Comparison of ENCODE assay signal across 24 cellular contexts in the genomic region with DNA sequence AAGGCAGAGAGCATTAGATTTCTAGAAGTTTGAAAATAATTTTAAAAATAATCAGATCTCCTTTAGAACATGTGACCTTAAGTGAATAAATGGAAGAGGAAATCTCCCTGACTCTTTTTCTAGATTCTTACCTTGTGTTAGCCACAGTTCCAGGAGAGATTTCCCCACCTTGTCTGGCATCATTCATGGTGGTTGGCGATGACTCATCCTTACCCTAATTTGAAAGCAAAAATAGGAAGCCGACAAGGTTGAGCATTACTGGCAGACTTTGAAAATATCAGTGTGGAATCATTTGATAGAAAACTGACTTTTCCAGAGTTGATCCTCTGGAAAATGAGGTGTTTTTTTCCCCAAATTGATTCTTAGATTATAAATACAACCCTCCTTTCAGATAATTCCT. TPM values are rescaled to one million over a fixed set of nuclear protein-coding genes. Genes with fewer than 3 reads are reported as not detected.
A peak's percentile ranks its signal among the peaks of the same experiment; 100 is the strongest.
DNase-seq lines count a peak whose midpoint lies in the region; ATAC-seq, FAIRE-seq and TF ChIP-seq lines count a peak whose summit lies in the region.
"Had no signal": no experiment of that assay in that cellular context is flagged by ENCODE, and none has a peak within 500 bp of the region (broad histone marks: within the 10 kb centered on the region; RNA-seq: fewer than 3 reads in every experiment).

No MANE protein-coding gene starts in this region.

- 70% methylated on average over 2 of the region's 2 CpGs for WGBS in hepatocyte (ENCODE audit: low lambda C conversion rate, missing lambda C conversion rate)

- no peak for FAIRE-seq in bronchial epithelial cell (lab: Jason Lieb, UNC)
- FAIRE-seq: D721Med had no signal

- H3K4me3 ChIP-seq in GM23338 (no peak overlapping the region), bronchial epithelial cell (ENCODE audit: low read depth, low read length) (no peak overlapping the region), hepatocyte (no peak overlapping the region), HAP-1 (no peak overlapping the region)
- H3K4me3 ChIP-seq: left ventricle myocardium inferior, ovary, PC-9 had no signal

- H3K27me3 ChIP-seq in GM23338 (ENCODE audit: insufficient read depth) (no peaks in the 10 kb centered on the region), bronchial epithelial cell (ENCODE audit: control insufficient read depth, insufficient read depth, low read length) (no peaks in the 10 kb centered on the region), hepatocyte (no peaks in the 10 kb centered on the region), HAP-1 (ENCODE audit: low read depth) (no peaks in the 10 kb centered on the region)
- H3K27me3 ChIP-seq: brain microvascular endothelial cell, ovary, spleen, upper lobe of right lung had no signal

- no peak overlapping the region for H3K4me3 Mint-ChIP-seq in GM23338
- H3K4me3 Mint-ChIP-seq: activated naive CD4-positive, alpha-beta T cell treated with anti-CD3 and anti-CD28 coated beads, Interleukin-2, amount 10 ng/mL, durations not matched to agents 7 days and 5 days; IgD-negative memory B cell; stimulated activated naive CD8-positive, alpha-beta T cell treated with anti-CD3 and anti-CD28 coated beads, Interleukin-15, Interleukin-2, amounts not matched to agents 100 ng/mL and 50 ng/mL, for 24 hours; WTC11 had no signal

- H3K27me3 Mint-ChIP-seq in GM23338 (ENCODE audit: insufficient read depth, low read depth, poor library complexity) = no peaks in the 10 kb centered on the region
- H3K27me3 Mint-ChIP-seq: activated naive CD4-positive, alpha-beta T cell treated with anti-CD3 and anti-CD28 coated beads, Interleukin-2, amount 10 ng/mL, durations not matched to agents 7 days and 5 days; IgD-negative memory B cell; stimulated activated naive CD8-positive, alpha-beta T cell treated with anti-CD3 and anti-CD28 coated beads, Interleukin-15, Interleukin-2, amounts not matched to agents 100 ng/mL and 50 ng/mL, for 24 hours had no signal

- H3K4me1 Mint-ChIP-seq in GM23338 = peaks cover 18% of the 10 kb centered on the region

- TF ChIP-seq CTCF in GM23338 (conservative IDR thresholded peaks at IDR 0.05; ENCODE audit: low read depth in 2 of 2) = no peak
- no peak for TF ChIP-seq CTCF in bronchial epithelial cell (IDR thresholded peaks at IDR 0.05; ENCODE audit: insufficient read depth, low read length, severe bottlenecking)
- no peak for TF ChIP-seq CTCF in hepatocyte (IDR thresholded peaks at IDR 0.05; ENCODE audit: poor library complexity)

- no peaks in the 10 kb centered on the region for H3K9me3 ChIP-seq in hepatocyte (ENCODE audit: low read depth)
- H3K9me3 ChIP-seq in HAP-1 = no peaks in the 10 kb centered on the region
- H3K9me3 ChIP-seq: ovary, spleen, upper lobe of right lung had no signal

- no peaks in the 10 kb centered on the region for H3K9me3 Mint-ChIP-seq in GM23338
- H3K9me3 Mint-ChIP-seq: activated naive CD4-positive, alpha-beta T cell treated with anti-CD3 and anti-CD28 coated beads, Interleukin-2, amount 10 ng/mL, durations not matched to agents 7 days and 5 days; stimulated activated naive CD8-positive, alpha-beta T cell treated with anti-CD3 and anti-CD28 coated beads, Interleukin-15, Interleukin-2, amounts not matched to agents 100 ng/mL and 50 ng/mL, for 24 hours had no signal

- DNase-seq in ELR (ENCODE audit: low read depth) = peak; percentile 40
- DNase-seq in GM23338 (ENCODE audit: low spot score) = no peak
- DNase-seq in NCI-H146 (lab: John Stamatoyannopoulos, UW) = peak; percentile 15
- peak; percentile 13 for DNase-seq in bronchial epithelial cell (ENCODE audit: low read depth)
- no peak for DNase-seq in NCI-H1417 (lab: John Stamatoyannopoulos, UW)
- DNase-seq in hepatocyte (ENCODE audit: low spot score) = no peak
- DNase-seq in activated CD4-positive, CD25-positive, alpha-beta regulatory T cell treated with anti-CD3 and anti-CD28 coated beads, Interleukin-2, amount 50 U/mL, for 72 hours = no peak
- DNase-seq in HAP-1 (ENCODE audit: low spot score in 2 of 2) = no peak
- DNase-seq: activated naive CD4-positive, alpha-beta T cell treated with anti-CD3 and anti-CD28 coated beads, Interleukin-2, amount 10 ng/mL, durations not matched to agents 7 days and 5 days; brain microvascular endothelial cell; left ventricle myocardium inferior; NCI-H1417 treated with DMSO at 0.1 percent for 48 hours; NCI-H446; ovary; PC-9; spleen; T-helper 1 cell; upper lobe of right lung had no signal

- 0 out of 2 replicates have a peak overlapping the region, but pooled peaks have one; percentile 8 for H2AFZ ChIP-seq in GM23338
- H2AFZ ChIP-seq in hepatocyte = no peak overlapping the region
- H2AFZ ChIP-seq: PC-9 had no signal

- no peaks in the 10 kb centered on the region for H3K36me3 Mint-ChIP-seq in GM23338 (ENCODE audit: low read depth)
- H3K36me3 Mint-ChIP-seq: activated naive CD4-positive, alpha-beta T cell treated with anti-CD3 and anti-CD28 coated beads, Interleukin-2, amount 10 ng/mL, durations not matched to agents 7 days and 5 days; IgD-negative memory B cell; WTC11 had no signal

- H4K20me1 ChIP-seq in GM23338 (replicated peaks; ENCODE audit: insufficient read depth) (no peaks in the 10 kb centered on the region), hepatocyte (ENCODE audit: insufficient read depth, poor library complexity, severe bottlenecking) (no peaks in the 10 kb centered on the region)

- no peak for ATAC-seq in GM23338
- ATAC-seq: upper lobe of right lung, WTC11 had no signal

- in situ Hi-C loops in HAP-1 (cut with MboI; ENCODE audit: low sequenced_read_pairs) = no loop called here

- H3K4me2 ChIP-seq in GM23338 (no peak overlapping the region), hepatocyte (no peak overlapping the region)
- H3K4me2 ChIP-seq: PC-9 had no signal

- H3K4me1 ChIP-seq in GM23338 (ENCODE audit: insufficient read depth) = peaks cover 9% of the 10 kb centered on the region; the same call in 1 of the 2 replicates
- no peaks in the 10 kb centered on the region for H3K4me1 ChIP-seq in hepatocyte (ENCODE audit: insufficient read depth)
- H3K4me1 ChIP-seq in HAP-1 = no peaks in the 10 kb centered on the region
- H3K4me1 ChIP-seq: left ventricle myocardium inferior, upper lobe of right lung had no signal

- H3K27ac Mint-ChIP-seq in GM23338 = 0 out of 2 replicates have a peak overlapping the region, but pooled peaks have one; percentile 67
- H3K27ac Mint-ChIP-seq: activated naive CD4-positive, alpha-beta T cell treated with anti-CD3 and anti-CD28 coated beads, Interleukin-2, amount 10 ng/mL, durations not matched to agents 7 days and 5 days; IgD-negative memory B cell; stimulated activated naive CD8-positive, alpha-beta T cell treated with anti-CD3 and anti-CD28 coated beads, Interleukin-15, Interleukin-2, amounts not matched to agents 100 ng/mL and 50 ng/mL, for 24 hours; WTC11 had no signal

- no peaks in the 10 kb centered on the region for H3K36me3 ChIP-seq in GM23338 (ENCODE audit: insufficient read depth)
- H3K36me3 ChIP-seq in bronchial epithelial cell (ENCODE audit: control insufficient read depth, insufficient read depth, low read length) = no peaks in the 10 kb centered on the region
- no peaks in the 10 kb centered on the region for H3K36me3 ChIP-seq in hepatocyte (replicated peaks; ENCODE audit: insufficient read depth, low read depth)
- no peaks in the 10 kb centered on the region for H3K36me3 ChIP-seq in HAP-1 (replicated peaks)
- H3K36me3 ChIP-seq: brain microvascular endothelial cell, left ventricle myocardium inferior, ovary, spleen, upper lobe of right lung had no signal

- no peaks in the 10 kb centered on the region for H3K9me2 ChIP-seq in GM23338 (ENCODE audit: insufficient read depth)
- no peaks in the 10 kb centered on the region for H3K9me2 ChIP-seq in hepatocyte (replicated peaks; ENCODE audit: insufficient read depth)

- H3F3A ChIP-seq in GM23338 (replicated peaks; ENCODE audit: low read depth) = no peaks in the 10 kb centered on the region

- H3K79me2 ChIP-seq in GM23338 (replicated peaks; ENCODE audit: insufficient read depth) (no peaks in the 10 kb centered on the region), hepatocyte (no peaks in the 10 kb centered on the region)

- H3K27ac ChIP-seq in GM23338 (ENCODE audit: low read depth) (no peak overlapping the region), hepatocyte (no peak overlapping the region)
- H3K27ac ChIP-seq: brain microvascular endothelial cell, left ventricle myocardium inferior, ovary, PC-9, spleen, upper lobe of right lung had no signal

TF ChIP-seq in GM23338, 12 proteins besides CTCF, POLR2A, EP300 and RAD21:
- TF ChIP-seq ZNF114 (CRISPR knock-in tag; IDR thresholded peaks at IDR 0.05) (no peak), CREB1 (CRISPR knock-in tag; IDR thresholded peaks at IDR 0.05; ENCODE audit: low read depth) (no peak), NANOG (IDR thresholded peaks at IDR 0.05; ENCODE audit: borderline replicate concordance) (no peak), POLR2AphosphoS5 (IDR thresholded peaks at IDR 0.05; ENCODE audit: low read depth) (no peak), ZNF331 (CRISPR knock-in tag; IDR thresholded peaks at IDR 0.05; ENCODE audit: low read depth) (no peak), STAT1 (IDR thresholded peaks at IDR 0.05; ENCODE audit: unreplicated experiment) (no peak), JUNB (IDR thresholded peaks at IDR 0.05; ENCODE audit: unreplicated experiment) (no peak), EZH2phosphoT487 (IDR thresholded peaks at IDR 0.05; ENCODE audit: unreplicated experiment) (no peak)
- TF ChIP-seq, protein P1, sequence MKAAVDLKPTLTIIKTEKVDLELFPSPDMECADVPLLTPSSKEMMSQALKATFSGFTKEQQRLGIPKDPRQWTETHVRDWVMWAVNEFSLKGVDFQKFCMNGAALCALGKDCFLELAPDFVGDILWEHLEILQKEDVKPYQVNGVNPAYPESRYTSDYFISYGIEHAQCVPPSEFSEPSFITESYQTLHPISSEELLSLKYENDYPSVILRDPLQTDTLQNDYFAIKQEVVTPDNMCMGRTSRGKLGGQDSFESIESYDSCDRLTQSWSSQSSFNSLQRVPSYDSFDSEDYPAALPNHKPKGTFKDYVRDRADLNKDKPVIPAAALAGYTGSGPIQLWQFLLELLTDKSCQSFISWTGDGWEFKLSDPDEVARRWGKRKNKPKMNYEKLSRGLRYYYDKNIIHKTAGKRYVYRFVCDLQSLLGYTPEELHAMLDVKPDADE (IDR thresholded peaks at IDR 0.05) = no peak
TF ChIP-seq in GM23338: peak in this region for 0.

RNA-seq across cellular contexts. Expression of a gene that starts 48.1 kb away (rescaled TPM):
- not detected in 2 replicates for total RNA-seq in GM23338 (2014; rRNA removed; shearing (Covaris generic))
- not detected in 2 replicates for polyA plus RNA-seq in GM23338 (2016; fragmentation: Nextera tagmentation; extraction: Ambion mirVana)
- not detected in 2 replicates for total RNA-seq in bronchial epithelial cell
- 9.1 and 10.6 TPM in 2 replicates for total RNA-seq in hepatocyte
- 9.6 and 12.3 TPM in 2 replicates for polyA plus RNA-seq in hepatocyte
- total RNA-seq: dermis microvascular lymphatic vessel endothelial cell, myocyte, PC-9, spleen, upper lobe of right lung had no signal
- polyA plus RNA-seq: IgD-negative memory B cell had no signal

Comparison
In these comparisons a context has a peak if more than half of its experiments do, and no peak if none do; other contexts are left out.
1. DNase-seq: peak in ELR (single experiment), NCI-H146 (single experiment) and bronchial epithelial cell (single experiment); none in GM23338 (single experiment), NCI-H1417 (0 of 3), hepatocyte (single experiment), activated CD4-positive, CD25-positive, alpha-beta regulatory T cell treated with anti-CD3 and anti-CD28 coated beads, Interleukin-2, amount 50 U/mL, for 72 hours (single experiment) and HAP-1 (0 of 2).
2. RNA of a gene that starts 48.1 kb away (total RNA-seq): 9.1 to 10.6 TPM in hepatocyte; not detected in GM23338 and not detected in bronchial epithelial cell; every median in the first group is over 10 times any median in the second.